In genomic region chr3:191328383-191328962, GRCh38 we compare ENCODE assay signal across 4 cellular contexts.
TF ChIP-seq lines count a peak whose summit lies in the region.

No MANE protein-coding gene starts in this region.

TF ChIP-seq in A549, 52 proteins besides CTCF, POLR2A, EP300 and RAD21:
- TF ChIP-seq HOXB5 (CRISPR knock-in tag; IDR thresholded peaks at IDR 0.05), result no peak
- TF ChIP-seq BHLHE40 (IDR thresholded peaks at IDR 0.05; ENCODE audit: low read depth, low read length), result no peak
- no peak for TF ChIP-seq FOSL2 (IDR thresholded peaks at IDR 0.05)
- no peak for TF ChIP-seq FOSL2 (CRISPR knock-in tag; IDR thresholded peaks at IDR 0.05)
- TF ChIP-seq EHMT2 (IDR thresholded peaks at IDR 0.05; ENCODE audit: low read depth), result no peak
- no peak for TF ChIP-seq MAFK (IDR thresholded peaks at IDR 0.05; ENCODE audit: partially characterized antibody)
- TF ChIP-seq RCOR1 (IDR thresholded peaks at IDR 0.05; ENCODE audit: low read depth, low read length), result no peak
- no peak for TF ChIP-seq ESRRA (IDR thresholded peaks at IDR 0.05; ENCODE audit: borderline replicate concordance, low read length)
- TF ChIP-seq ZSCAN20 (CRISPR knock-in tag; IDR thresholded peaks at IDR 0.05), result no peak
- TF ChIP-seq PHF8 (IDR thresholded peaks at IDR 0.05; ENCODE audit: borderline replicate concordance, low read depth), result no peak
- TF ChIP-seq, protein P1, sequence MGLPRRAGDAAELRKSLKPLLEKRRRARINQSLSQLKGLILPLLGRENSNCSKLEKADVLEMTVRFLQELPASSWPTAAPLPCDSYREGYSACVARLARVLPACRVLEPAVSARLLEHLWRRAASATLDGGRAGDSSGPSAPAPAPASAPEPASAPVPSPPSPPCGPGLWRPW (IDR thresholded peaks at IDR 0.05), result no peak
- no peak for TF ChIP-seq HDAC2 (IDR thresholded peaks at IDR 0.05)
- TF ChIP-seq CBX8 (IDR thresholded peaks at IDR 0.05), result no peak

TF ChIP-seq in HCT116, 20 proteins besides CTCF, POLR2A, EP300 and RAD21:
- no peak for TF ChIP-seq ZFX (IDR thresholded peaks at IDR 0.05)
- peak; percentile 26; the same call in 1 of the 2 replicates for TF ChIP-seq FOSL1 (IDR thresholded peaks at IDR 0.05; ENCODE audit: low read depth)

TF ChIP-seq in K562, 482 proteins besides CTCF, POLR2A, EP300 and RAD21 (continues in another document):
- TF ChIP-seq, protein P2, sequence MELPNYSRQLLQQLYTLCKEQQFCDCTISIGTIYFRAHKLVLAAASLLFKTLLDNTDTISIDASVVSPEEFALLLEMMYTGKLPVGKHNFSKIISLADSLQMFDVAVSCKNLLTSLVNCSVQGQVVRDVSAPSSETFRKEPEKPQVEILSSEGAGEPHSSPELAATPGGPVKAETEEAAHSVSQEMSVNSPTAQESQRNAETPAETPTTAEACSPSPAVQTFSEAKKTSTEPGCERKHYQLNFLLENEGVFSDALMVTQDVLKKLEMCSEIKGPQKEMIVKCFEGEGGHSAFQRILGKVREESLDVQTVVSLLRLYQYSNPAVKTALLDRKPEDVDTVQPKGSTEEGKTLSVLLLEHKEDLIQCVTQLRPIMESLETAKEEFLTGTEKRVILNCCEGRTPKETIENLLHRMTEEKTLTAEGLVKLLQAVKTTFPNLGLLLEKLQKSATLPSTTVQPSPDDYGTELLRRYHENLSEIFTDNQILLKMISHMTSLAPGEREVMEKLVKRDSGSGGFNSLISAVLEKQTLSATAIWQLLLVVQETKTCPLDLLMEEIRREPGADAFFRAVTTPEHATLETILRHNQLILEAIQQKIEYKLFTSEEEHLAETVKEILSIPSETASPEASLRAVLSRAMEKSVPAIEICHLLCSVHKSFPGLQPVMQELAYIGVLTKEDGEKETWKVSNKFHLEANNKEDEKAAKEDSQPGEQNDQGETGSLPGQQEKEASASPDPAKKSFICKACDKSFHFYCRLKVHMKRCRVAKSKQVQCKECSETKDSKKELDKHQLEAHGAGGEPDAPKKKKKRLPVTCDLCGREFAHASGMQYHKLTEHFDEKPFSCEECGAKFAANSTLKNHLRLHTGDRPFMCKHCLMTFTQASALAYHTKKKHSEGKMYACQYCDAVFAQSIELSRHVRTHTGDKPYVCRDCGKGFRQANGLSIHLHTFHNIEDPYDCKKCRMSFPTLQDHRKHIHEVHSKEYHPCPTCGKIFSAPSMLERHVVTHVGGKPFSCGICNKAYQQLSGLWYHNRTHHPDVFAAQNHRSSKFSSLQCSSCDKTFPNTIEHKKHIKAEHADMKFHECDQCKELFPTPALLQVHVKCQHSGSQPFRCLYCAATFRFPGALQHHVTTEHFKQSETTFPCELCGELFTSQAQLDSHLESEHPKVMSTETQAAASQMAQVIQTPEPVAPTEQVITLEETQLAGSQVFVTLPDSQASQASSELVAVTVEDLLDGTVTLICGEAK (IDR thresholded peaks at IDR 0.05), result no peak
- TF ChIP-seq, protein P2 (CRISPR knock-in tag; IDR thresholded peaks at IDR 0.05), result no peak
- peak; percentile 89 for TF ChIP-seq ZNF24 (IDR thresholded peaks at IDR 0.05)
- TF ChIP-seq SMARCB1 (IDR thresholded peaks at IDR 0.05; ENCODE audit: insufficient read length, low read depth), result no peak
- peak; percentile 75 for TF ChIP-seq FOSL1 (tag; conservative IDR thresholded peaks at IDR 0.05)
- TF ChIP-seq MCM2 (IDR thresholded peaks at IDR 0.05; ENCODE audit: low read depth), result no peak
- TF ChIP-seq HMG20B (CRISPR knock-in tag; IDR thresholded peaks at IDR 0.05), result no peak
- TF ChIP-seq CREM (IDR thresholded peaks at IDR 0.05; ENCODE audit: low read depth), result peak; percentile 38; the same call in 1 of the 2 replicates
- TF ChIP-seq TBL1XR1 (IDR thresholded peaks at IDR 0.05; ENCODE audit: low read length in 2 of 2), result no peak
- TF ChIP-seq ARNT (IDR thresholded peaks at IDR 0.05), result peak in 1 of 2 experiments; percentile 65; a peak in 1 of 4 replicates
- TF ChIP-seq ZNF695 (CRISPR knock-in tag; IDR thresholded peaks at IDR 0.05), result no peak
- 0 out of 2 replicates have a peak, but pooled peaks have one; percentile 75 for TF ChIP-seq NFATC3 (IDR thresholded peaks at IDR 0.05)
- no peak for TF ChIP-seq NFRKB (IDR thresholded peaks at IDR 0.05; ENCODE audit: low read depth)
- TF ChIP-seq STAT5A (IDR thresholded peaks at IDR 0.05; ENCODE audit: borderline replicate concordance, low read length), result no peak
- TF ChIP-seq ZNF583 (CRISPR knock-in tag; IDR thresholded peaks at IDR 0.05), result no peak
- TF ChIP-seq RCOR1 (IDR thresholded peaks at IDR 0.05; ENCODE audit: borderline replicate concordance in 1 of 2, low read depth in 2 of 2, low read length in 2 of 2), result peak in 1 of 2 experiments; percentile 39; a peak in 1 of 4 replicates
- peak; percentile 74 for TF ChIP-seq JUND (IDR thresholded peaks at IDR 0.05; ENCODE audit: borderline replicate concordance, low read depth, low read length)
- peak; percentile 85; the same call in 2 of the 3 replicates for TF ChIP-seq JUND (tag; IDR thresholded peaks at IDR 0.05; ENCODE audit: borderline replicate concordance, low read depth, low read length)
- TF ChIP-seq TEAD4 (IDR thresholded peaks at IDR 0.05; ENCODE audit: low read length), result peak; percentile 66
- TF ChIP-seq TEAD4 (CRISPR knock-in tag; IDR thresholded peaks at IDR 0.05; ENCODE audit: borderline replicate concordance), result no peak

TF ChIP-seq in liver, 16 proteins besides CTCF, POLR2A, EP300 and RAD21:
- no peak for TF ChIP-seq FOXA2 (IDR thresholded peaks at IDR 0.05)
- no peak for TF ChIP-seq GABPA (IDR thresholded peaks at IDR 0.05 in 1 of 2, conservative IDR thresholded peaks at IDR 0.05 in 1 of 2)
- no peak for TF ChIP-seq HNF4G (IDR thresholded peaks at IDR 0.05)
- TF ChIP-seq SP1 (IDR thresholded peaks at IDR 0.05), result no peak
- TF ChIP-seq, protein P3, sequence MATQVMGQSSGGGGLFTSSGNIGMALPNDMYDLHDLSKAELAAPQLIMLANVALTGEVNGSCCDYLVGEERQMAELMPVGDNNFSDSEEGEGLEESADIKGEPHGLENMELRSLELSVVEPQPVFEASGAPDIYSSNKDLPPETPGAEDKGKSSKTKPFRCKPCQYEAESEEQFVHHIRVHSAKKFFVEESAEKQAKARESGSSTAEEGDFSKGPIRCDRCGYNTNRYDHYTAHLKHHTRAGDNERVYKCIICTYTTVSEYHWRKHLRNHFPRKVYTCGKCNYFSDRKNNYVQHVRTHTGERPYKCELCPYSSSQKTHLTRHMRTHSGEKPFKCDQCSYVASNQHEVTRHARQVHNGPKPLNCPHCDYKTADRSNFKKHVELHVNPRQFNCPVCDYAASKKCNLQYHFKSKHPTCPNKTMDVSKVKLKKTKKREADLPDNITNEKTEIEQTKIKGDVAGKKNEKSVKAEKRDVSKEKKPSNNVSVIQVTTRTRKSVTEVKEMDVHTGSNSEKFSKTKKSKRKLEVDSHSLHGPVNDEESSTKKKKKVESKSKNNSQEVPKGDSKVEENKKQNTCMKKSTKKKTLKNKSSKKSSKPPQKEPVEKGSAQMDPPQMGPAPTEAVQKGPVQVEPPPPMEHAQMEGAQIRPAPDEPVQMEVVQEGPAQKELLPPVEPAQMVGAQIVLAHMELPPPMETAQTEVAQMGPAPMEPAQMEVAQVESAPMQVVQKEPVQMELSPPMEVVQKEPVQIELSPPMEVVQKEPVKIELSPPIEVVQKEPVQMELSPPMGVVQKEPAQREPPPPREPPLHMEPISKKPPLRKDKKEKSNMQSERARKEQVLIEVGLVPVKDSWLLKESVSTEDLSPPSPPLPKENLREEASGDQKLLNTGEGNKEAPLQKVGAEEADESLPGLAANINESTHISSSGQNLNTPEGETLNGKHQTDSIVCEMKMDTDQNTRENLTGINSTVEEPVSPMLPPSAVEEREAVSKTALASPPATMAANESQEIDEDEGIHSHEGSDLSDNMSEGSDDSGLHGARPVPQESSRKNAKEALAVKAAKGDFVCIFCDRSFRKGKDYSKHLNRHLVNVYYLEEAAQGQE (IDR thresholded peaks at IDR 0.05), result no peak
- no peak for TF ChIP-seq FOXA1 (IDR thresholded peaks at IDR 0.05)
- TF ChIP-seq JUND (IDR thresholded peaks at IDR 0.05), result no peak
- TF ChIP-seq, protein P4, sequence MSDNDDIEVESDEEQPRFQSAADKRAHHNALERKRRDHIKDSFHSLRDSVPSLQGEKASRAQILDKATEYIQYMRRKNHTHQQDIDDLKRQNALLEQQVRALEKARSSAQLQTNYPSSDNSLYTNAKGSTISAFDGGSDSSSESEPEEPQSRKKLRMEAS (IDR thresholded peaks at IDR 0.05), result no peak
- TF ChIP-seq NR2F2 (IDR thresholded peaks at IDR 0.05), result no peak
- no peak for TF ChIP-seq YY1 (IDR thresholded peaks at IDR 0.05)
- TF ChIP-seq EGR1 (IDR thresholded peaks at IDR 0.05; ENCODE audit: low read depth in 2 of 2), result no peak
- TF ChIP-seq HNF4A (conservative IDR thresholded peaks at IDR 0.05), result no peak
- no peak for TF ChIP-seq ZBTB33 (IDR thresholded peaks at IDR 0.05)
- no peak for TF ChIP-seq ATF3 (IDR thresholded peaks at IDR 0.05)
